22 cellular contexts compared by ENCODE assay signal in the genomic region with DNA sequence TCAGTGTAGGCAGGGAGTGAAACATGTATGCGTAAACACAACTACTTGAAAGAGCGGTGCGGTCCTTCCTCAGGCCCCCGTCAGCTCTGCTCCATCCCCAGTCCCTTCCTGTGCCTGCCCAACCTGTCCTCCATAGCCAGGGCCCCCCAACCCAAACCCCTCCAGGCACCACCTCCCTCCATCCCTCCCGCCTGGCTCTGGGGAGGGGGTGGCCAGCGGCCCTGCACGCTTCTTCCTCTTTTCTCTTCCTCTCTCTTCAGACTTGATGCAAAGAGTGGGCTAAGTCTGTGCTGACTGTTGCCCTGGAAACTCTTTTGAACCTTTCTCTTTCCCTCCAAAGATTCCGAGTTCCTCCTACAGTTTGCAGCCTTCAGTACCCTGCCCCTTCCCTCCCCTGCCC.
DNase-seq lines count a peak whose midpoint lies in the region; ATAC-seq, FAIRE-seq and TF ChIP-seq lines count a peak whose summit lies in the region.
"Had no signal": no experiment of that assay in that cellular context is flagged by ENCODE, and none has a peak within 500 bp of the region (broad histone marks: within the 10 kb centered on the region; RNA-seq: fewer than 3 reads in every experiment).

No MANE protein-coding gene starts in this region.

- H3K27ac ChIP-seq in cingulate gyrus (ENCODE audit: low read depth, low read length) (peak overlapping the region; percentile 8), PC-3 (ENCODE audit: low read length) (no peak overlapping the region)
- H3K27ac ChIP-seq: coronary artery, right lobe of liver, RWPE1 had no signal

- no peak overlapping the region for H3K27ac Mint-ChIP-seq in activated CD4-positive, alpha-beta T cell treated with anti-CD3 and anti-CD28 coated beads, Interleukin-2, amount 10 ng/mL, durations not matched to agents 7 days and 5 days
- H3K27ac Mint-ChIP-seq: activated naive CD8-positive, alpha-beta T cell treated with anti-CD3 and anti-CD28 coated beads for 36 hours; activated T-helper 1 cell treated with anti-CD3 and anti-CD28 coated beads, Interleukin-12 subunit alpha, Interleukin-12 subunit beta, Interleukin-2, Interleukin-4 antibody, amounts not matched to agents 30 ng/mL and 10 ng/mL and 1 ng/mL, durations not matched to agents 14 hours and 24 hours and 36 hours; T-cell; WTC11 had no signal

- H3K9me3 Mint-ChIP-seq in activated CD4-positive, alpha-beta T cell treated with anti-CD3 and anti-CD28 coated beads, Interleukin-2, amount 10 ng/mL, durations not matched to agents 7 days and 5 days = no peaks in the 10 kb centered on the region
- H3K9me3 Mint-ChIP-seq: activated naive CD8-positive, alpha-beta T cell treated with anti-CD3 and anti-CD28 coated beads for 36 hours; activated T-helper 1 cell treated with anti-CD3 and anti-CD28 coated beads, Interleukin-12 subunit alpha, Interleukin-12 subunit beta, Interleukin-2, Interleukin-4 antibody, amounts not matched to agents 30 ng/mL and 10 ng/mL and 1 ng/mL, durations not matched to agents 14 hours and 24 hours and 36 hours; WTC11 had no signal

- no peaks in the 10 kb centered on the region for H3K9me2 ChIP-seq in PC-3 (replicated peaks; ENCODE audit: low read length)

- H3K9me3 ChIP-seq in PC-3 (ENCODE audit: low read length) = no peaks in the 10 kb centered on the region
- H3K9me3 ChIP-seq: right lobe of liver had no signal

- no peak for TF ChIP-seq POLR2A in GM12891 (IDR thresholded peaks at IDR 0.05; ENCODE audit: low read depth, low read length)

- H3K36me3 Mint-ChIP-seq in activated CD4-positive, alpha-beta T cell treated with anti-CD3 and anti-CD28 coated beads, Interleukin-2, amount 10 ng/mL, durations not matched to agents 7 days and 5 days (ENCODE audit: low read depth) = no peaks in the 10 kb centered on the region
- H3K36me3 Mint-ChIP-seq: activated naive CD8-positive, alpha-beta T cell treated with anti-CD3 and anti-CD28 coated beads for 36 hours; T-cell; WTC11 had no signal

- no peaks in the 10 kb centered on the region for H3K27me3 ChIP-seq in PC-3 (ENCODE audit: low read length)
- H3K27me3 ChIP-seq: right lobe of liver had no signal

- H3K79me2 ChIP-seq in PC-3 (ENCODE audit: low read length) = no peaks in the 10 kb centered on the region

- no peaks in the 10 kb centered on the region for H3K4me1 Mint-ChIP-seq in activated CD4-positive, alpha-beta T cell treated with anti-CD3 and anti-CD28 coated beads, Interleukin-2, amount 10 ng/mL, durations not matched to agents 7 days and 5 days
- H3K4me1 Mint-ChIP-seq: activated naive CD8-positive, alpha-beta T cell treated with anti-CD3 and anti-CD28 coated beads for 36 hours; T-cell; WTC11 had no signal

- H3K4me3 ChIP-seq in PC-3 (ENCODE audit: low read length) = no peak overlapping the region
- H3K4me3 ChIP-seq: coronary artery, right lobe of liver had no signal

- BruUV-seq in PC-3 (replicated peaks; lab: Mats Ljungman, UMichigan) = no TSS peak

- no peak for ATAC-seq in PC-3
- ATAC-seq: right lobe of liver, T-cell, WTC11 had no signal

- no peak for FAIRE-seq in GM12891 (lab: Jason Lieb, UNC)
- FAIRE-seq: endothelial cell of umbilical vein, urothelium cell line had no signal

- no peaks in the 10 kb centered on the region for H3K4me1 ChIP-seq in PC-3 (ENCODE audit: insufficient read depth, low read length)
- H3K4me1 ChIP-seq: right lobe of liver had no signal

- intact Hi-C loops in PC-3 (cut with micrococcal nuclease) = no loop called here

- POLR2A ChIA-PET in activated CD4-positive, alpha-beta T cell treated with anti-CD3 and anti-CD28 coated beads, Interleukin-2, amount 10 ng/mL, durations not matched to agents 7 days and 5 days (lab: Charles Lee) = no interaction called here
- POLR2A ChIA-PET in PC-3 (lab: Charles Lee; ENCODE audit: unreplicated experiment) = no interaction called here

- TF ChIP-seq CTCF in PC-3 (conservative IDR thresholded peaks at IDR 0.05; ENCODE audit: low read depth, low read length) = no peak

- H3K36me3 ChIP-seq in PC-3 (ENCODE audit: low read depth, low read length) = no peaks in the 10 kb centered on the region
- H3K36me3 ChIP-seq: right lobe of liver had no signal

- no peak overlapping the region for H3K9ac ChIP-seq in PC-3 (ENCODE audit: low read length)

- H3F3A ChIP-seq in PC-3 (ENCODE audit: low read length, unreplicated experiment) = no peaks in the 10 kb centered on the region

- DNase-seq in GM12891 (ENCODE audit: insufficient read length, low spot score) = no peak
- DNase-seq in NOMO-1 treated with dmso at 0.1 percent for 144 hours (lab: John Stamatoyannopoulos, UW; ENCODE audit: unreplicated experiment) = peak; percentile 10
- peak; percentile 13 for DNase-seq in putamen (ENCODE audit: low spot score)
- DNase-seq in NCI-H1694 (lab: John Stamatoyannopoulos, UW) = no peak
- DNase-seq in LoVo (ENCODE audit: low spot score) = no peak
- no peak for DNase-seq in activated CD4-positive, alpha-beta T cell treated with anti-CD3 and anti-CD28 coated beads, Interleukin-2, amount 10 ng/mL, durations not matched to agents 7 days and 5 days
- no peak for DNase-seq in PC-3
- DNase-seq: activated CD8-positive, alpha-beta memory T cell treated with anti-CD3 and anti-CD28 coated beads for 24 hours; activated naive CD8-positive, alpha-beta T cell treated with anti-CD3 and anti-CD28 coated beads for 36 hours; COR-L47; NCI-H226; occipital lobe; right lobe of liver; stimulated activated CD4-positive, alpha-beta T cell treated with anti-CD3 and anti-CD28 coated beads, Interleukin-1b, Interleukin-23, amount 100 ng/mL, for 48 hours; T-cell had no signal

- H3K4me2 ChIP-seq in PC-3 (ENCODE audit: low read length) = no peak overlapping the region

- CTCF ChIA-PET in activated CD4-positive, alpha-beta T cell treated with anti-CD3 and anti-CD28 coated beads, Interleukin-2, amount 10 ng/mL, durations not matched to agents 7 days and 5 days (lab: Charles Lee) = no interaction called here
- CTCF ChIA-PET in PC-3 (lab: Charles Lee) = no interaction called here

- H4K20me1 ChIP-seq in PC-3 (ENCODE audit: low read length) = no peaks in the 10 kb centered on the region

- no peak overlapping the region for H3K4me3 Mint-ChIP-seq in activated CD4-positive, alpha-beta T cell treated with anti-CD3 and anti-CD28 coated beads, Interleukin-2, amount 10 ng/mL, durations not matched to agents 7 days and 5 days
- H3K4me3 Mint-ChIP-seq: activated naive CD8-positive, alpha-beta T cell treated with anti-CD3 and anti-CD28 coated beads for 36 hours; activated T-helper 1 cell treated with anti-CD3 and anti-CD28 coated beads, Interleukin-12 subunit alpha, Interleukin-12 subunit beta, Interleukin-2, Interleukin-4 antibody, amounts not matched to agents 30 ng/mL and 10 ng/mL and 1 ng/mL, durations not matched to agents 14 hours and 24 hours and 36 hours; T-cell; WTC11 had no signal

- no peaks in the 10 kb centered on the region for H3K27me3 Mint-ChIP-seq in activated CD4-positive, alpha-beta T cell treated with anti-CD3 and anti-CD28 coated beads, Interleukin-2, amount 10 ng/mL, durations not matched to agents 7 days and 5 days
- H3K27me3 Mint-ChIP-seq: activated naive CD8-positive, alpha-beta T cell treated with anti-CD3 and anti-CD28 coated beads for 36 hours; T-cell had no signal

- no peak overlapping the region for H2AFZ ChIP-seq in PC-3 (ENCODE audit: low read length)

TF ChIP-seq in GM12891, 5 proteins besides CTCF, POLR2A, EP300 and RAD21:
- no peak for TF ChIP-seq POLR2AphosphoS5 (IDR thresholded peaks at IDR 0.05; ENCODE audit: low read depth, low read length)
- peak; percentile 57; the same call in 1 of the 2 replicates for TF ChIP-seq SPI1 (IDR thresholded peaks at IDR 0.05; ENCODE audit: low read depth, low read length)
- TF ChIP-seq PAX5 (IDR thresholded peaks at IDR 0.05; ENCODE audit: insufficient read depth, low read length, severe bottlenecking) = no peak
- no peak for TF ChIP-seq POU2F2 (IDR thresholded peaks at IDR 0.05; ENCODE audit: low read depth, low read length)
TF ChIP-seq in GM12891: peak in this region for 1.

Comparison
In these comparisons a context has a peak if more than half of its experiments do, and no peak if none do; other contexts are left out.
1. DNase-seq: peak in NOMO-1 treated with dmso at 0.1 percent for 144 hours (single experiment) and putamen (single experiment); none in GM12891 (single experiment), NCI-H1694 (single experiment), LoVo (single experiment), activated CD4-positive, alpha-beta T cell treated with anti-CD3 and anti-CD28 coated beads, Interleukin-2, amount 10 ng/mL, durations not matched to agents 7 days and 5 days (single experiment) and PC-3 (single experiment).